ENCODE assay signal across 6 cellular contexts in genomic region chr11:66346476-66347424, GRCh38. TPM values are rescaled to one million over a fixed set of nuclear protein-coding genes. Genes with fewer than 3 reads are reported as not detected.
DNase-seq lines count a peak whose midpoint lies in the region; ATAC-seq and TF ChIP-seq lines count a peak whose summit lies in the region.

No MANE protein-coding gene starts in this region.

- peak overlapping the region; percentile 69 for H3K14ac ChIP-seq in trophoblast cell (ENCODE audit: low read length)

- H3K18ac ChIP-seq in trophoblast cell (ENCODE audit: low read length), result peak overlapping the region; percentile 77

- no peak overlapping the region for H2BK12ac ChIP-seq in trophoblast cell (ENCODE audit: low read length)

- H3K79me1 ChIP-seq in trophoblast cell (ENCODE audit: low read length), result peaks cover 11% of the 10 kb centered on the region

- H2BK5ac ChIP-seq in trophoblast cell (ENCODE audit: low read depth, low read length, poor library complexity), result no peak overlapping the region

- H3K9ac ChIP-seq in trophoblast cell (ENCODE audit: low read length), result peak overlapping the region; percentile 74

- no peaks in the 10 kb centered on the region for H3K27me3 ChIP-seq in trophoblast cell (ENCODE audit: insufficient read depth, low read length)

- H3K36me3 ChIP-seq in trophoblast cell (ENCODE audit: control insufficient read depth in 1 of 2, insufficient read depth in 2 of 2, low read length in 2 of 2), result peaks cover 5 to 6% of the 10 kb centered on the region in 2 experiments

- peaks cover 9 to 12% of the 10 kb centered on the region in 2 experiments for H3K4me1 ChIP-seq in trophoblast cell (ENCODE audit: control insufficient read depth in 1 of 2, insufficient read depth in 2 of 2, low read length in 2 of 2)

- H3K23ac ChIP-seq in trophoblast cell (ENCODE audit: low read length), result no peak overlapping the region

- H4K8ac ChIP-seq in trophoblast cell (ENCODE audit: low read depth, low read length), result peak overlapping the region; percentile 83

- peak overlapping the region; percentile 89 for H3K4me3 ChIP-seq in LNCaP clone FGC (ENCODE audit: low read depth, low read length)
- H3K4me3 ChIP-seq in coronary artery, result peak overlapping the region; percentile 100
- peak overlapping the region; percentile 84 for H3K4me3 ChIP-seq in trophoblast cell (ENCODE audit: low read depth, low read length)

- no peak overlapping the region for H2BK120ac ChIP-seq in trophoblast cell (ENCODE audit: insufficient read depth, low read length, poor library complexity)

- no peak for DNase-seq in LNCaP clone FGC (ENCODE audit: low read depth)
- DNase-seq in coronary artery (ENCODE audit: low spot score), result no peak
- DNase-seq in trophoblast cell, result no peak
- DNase-seq in putamen (ENCODE audit: low spot score), result no peak

- H2AK5ac ChIP-seq in trophoblast cell (ENCODE audit: low read length), result peak overlapping the region; percentile 16

- H3K27ac ChIP-seq in coronary artery (peak overlapping the region; percentile 59 to 96), trophoblast cell (ENCODE audit: low read depth, low read length) (peak overlapping the region; percentile 14)

- peak overlapping the region; percentile 80 for H2AFZ ChIP-seq in trophoblast cell (ENCODE audit: insufficient read depth, low read length, poor library complexity)

- ATAC-seq in HG03039 (IDR thresholded peaks at IDR 0.05; ENCODE audit: unreplicated experiment), result no peak
- ATAC-seq in HG02884 (IDR thresholded peaks at IDR 0.05; ENCODE audit: unreplicated experiment), result no peak

- no CpG with 5 or more reads among the region's 68 CpGs for WGBS in trophoblast cell (ENCODE audit: extremely low coverage, insufficient coverage, insufficient read length)

- peaks cover 1% of the 10 kb centered on the region for H3K9me3 ChIP-seq in trophoblast cell (ENCODE audit: insufficient read depth, low read depth, low read length)

- H4K91ac ChIP-seq in trophoblast cell (ENCODE audit: low read depth, low read length), result peak overlapping the region; percentile 44

- peak overlapping the region; percentile 98 for H3K4me2 ChIP-seq in trophoblast cell (ENCODE audit: low read length)

- peak overlapping the region; percentile 49 for H3K4ac ChIP-seq in trophoblast cell (ENCODE audit: low read depth, low read length)

- peak overlapping the region; percentile 81 for H4K12ac ChIP-seq in trophoblast cell (ENCODE audit: low read depth, low read length)

- 0 out of 2 replicates have a peak, but pooled peaks have one; percentile 4 for TF ChIP-seq CTCF in LNCaP clone FGC (IDR thresholded peaks at IDR 0.05; ENCODE audit: control insufficient read depth, extremely low read depth, insufficient read depth)
- TF ChIP-seq CTCF in coronary artery (IDR thresholded peaks at IDR 0.05), result no peak

- H3K79me2 ChIP-seq in trophoblast cell (ENCODE audit: control insufficient read depth, insufficient read depth, low read length, poor library complexity), result peaks cover 10% of the 10 kb centered on the region

RNA-seq across cellular contexts. Expression of gene B4GAT1, which starts 0.7 kb away (rescaled TPM):
- polyA plus RNA-seq in trophoblast cell (2013), result 15.7 and 15.9 TPM in 2 replicates

RNA-seq across cellular contexts. Expression of gene BRMS1, which starts 1.8 kb away (rescaled TPM):
- polyA plus RNA-seq in trophoblast cell (2013), result 39.3 and 39.5 TPM in 2 replicates

RNA-seq across cellular contexts. Expression of gene RIN1, which starts 10.5 kb away (rescaled TPM):
- 3.6 and 3.7 TPM in 2 replicates for polyA plus RNA-seq in trophoblast cell (2013)

RNA-seq across cellular contexts. Expression of gene SLC29A2, which starts 24.8 kb away (rescaled TPM):
- polyA plus RNA-seq in trophoblast cell (2013), result 15.3 and 16.0 TPM in 2 replicates

RNA-seq across cellular contexts. Expression of gene CD248, which starts 29.9 kb away (rescaled TPM):
- 22.3 and 23.5 TPM in 2 replicates for polyA plus RNA-seq in trophoblast cell (2013)
